Comparison of ENCODE assay signal across 11 cellular contexts in genomic region chr16:8861563-8862308, GRCh38. TPM values are rescaled to one million over a fixed set of nuclear protein-coding genes. Genes with fewer than 3 reads are reported as not detected.
DNase-seq lines count a peak whose midpoint lies in the region; ATAC-seq, FAIRE-seq and TF ChIP-seq lines count a peak whose summit lies in the region.
"Had no signal": no experiment of that assay in that cellular context is flagged by ENCODE, and none has a peak within 500 bp of the region (broad histone marks: within the 10 kb centered on the region; RNA-seq: fewer than 3 reads in every experiment).

No MANE protein-coding gene starts in this region.

- CTCF ChIA-PET in CD8-positive, alpha-beta memory T cell (lab: Charles Lee), result no interaction called here

- peak overlapping the region in 6 of 8 donors; percentile 34 to 85 (median 56) for H3K27ac Mint-ChIP-seq in CD8-positive, alpha-beta memory T cell
- H3K27ac Mint-ChIP-seq in T-helper 17 cell, result peak overlapping the region; percentile 24
- peak overlapping the region; percentile 29 for H3K27ac Mint-ChIP-seq in progenitor cell of endocrine pancreas

- intact Hi-C loops in Right ventricle myocardium superior (cut with DNase I), result no loop called here

- peaks cover 96% of the 10 kb centered on the region for H4K20me1 ChIP-seq in smooth muscle cell (ENCODE audit: low read depth)

- peak in 1 of 5 donors; percentile 42 for DNase-seq in CD8-positive, alpha-beta memory T cell
- DNase-seq in T-helper 17 cell (no peak), Right ventricle myocardium superior (peak; percentile 78), progenitor cell of endocrine pancreas (ENCODE audit: low spot score, unreplicated experiment) (no peak), NCI-H1048 (lab: John Stamatoyannopoulos, UW) (no peak), small intestine (no peak), smooth muscle cell (lab: John Stamatoyannopoulos, UW; ENCODE audit: unreplicated experiment) (no peak)
- DNase-seq: activated gamma-delta T cell had no signal

- POLR2A ChIA-PET in CD8-positive, alpha-beta memory T cell (lab: Charles Lee), result no interaction called here

- ATAC-seq in T-helper 17 cell (no peak), Right ventricle myocardium superior (ENCODE audit: poor library complexity) (peak; percentile 55), HG02870 (IDR thresholded peaks at IDR 0.05; ENCODE audit: unreplicated experiment) (no peak)

- H3K4me1 ChIP-seq in CD8-positive, alpha-beta memory T cell (ENCODE audit: insufficient read depth, low read length), result peaks cover 9% of the 10 kb centered on the region
- H3K4me1 ChIP-seq in small intestine (ENCODE audit: control insufficient read depth in 2 of 2, insufficient read depth in 1 of 2, low read depth in 1 of 2, low read length in 1 of 2) (peaks cover 3 to 9% of the 10 kb centered on the region in 2 donors), smooth muscle cell (ENCODE audit: low read depth) (peaks cover 16% of the 10 kb centered on the region)

- H3K9me3 ChIP-seq in CD8-positive, alpha-beta memory T cell (ENCODE audit: low read length), result no peaks in the 10 kb centered on the region
- H3K9me3 ChIP-seq in T-helper 17 cell (ENCODE audit: control insufficient read depth, low read length, poor library complexity, severe bottlenecking), result no peaks in the 10 kb centered on the region
- no peaks in the 10 kb centered on the region for H3K9me3 ChIP-seq in small intestine (ENCODE audit: control insufficient read depth, low read depth)
- no peaks in the 10 kb centered on the region for H3K9me3 ChIP-seq in smooth muscle cell (replicated peaks; ENCODE audit: low read depth)

- peaks cover 10% of the 10 kb centered on the region for H3F3A ChIP-seq in smooth muscle cell (ENCODE audit: low read depth)

- peaks cover 64% of the 10 kb centered on the region for H3K79me2 ChIP-seq in smooth muscle cell (ENCODE audit: low read depth)

- no peak overlapping the region for H3K27ac ChIP-seq in CD8-positive, alpha-beta memory T cell (ENCODE audit: low read depth, low read length)
- H3K27ac ChIP-seq in small intestine (ENCODE audit: low read depth in 1 of 2, low read length in 1 of 2) (no peak overlapping the region), smooth muscle cell (ENCODE audit: low read depth) (no peak overlapping the region)
- H3K27ac ChIP-seq: VCaP had no signal

- H3K9ac ChIP-seq in smooth muscle cell (ENCODE audit: low read depth), result no peak overlapping the region

- H3K9me3 Mint-ChIP-seq in CD8-positive, alpha-beta memory T cell, result no peaks in the 10 kb centered on the region
- H3K9me3 Mint-ChIP-seq in progenitor cell of endocrine pancreas (ENCODE audit: low read depth), result no peaks in the 10 kb centered on the region

- 72 to 77% (median 73%) methylated on average over 14 of the region's 14 CpGs for WGBS in small intestine, 3 donors
- 91% methylated on average over 13 of the region's 14 CpGs for WGBS in smooth muscle cell (ENCODE audit: low lambda C conversion rate)

- H3K36me3 ChIP-seq in CD8-positive, alpha-beta memory T cell (ENCODE audit: insufficient read depth, low read length), result peaks cover 5% of the 10 kb centered on the region
- H3K36me3 ChIP-seq in small intestine (ENCODE audit: control insufficient read depth in 2 of 2, insufficient read depth in 2 of 2, low read length in 2 of 2) (peaks cover 4% of the 10 kb centered on the region in 2 donors), smooth muscle cell (ENCODE audit: low read depth) (no peaks in the 10 kb centered on the region)

- no peak overlapping the region for H3K4me3 ChIP-seq in CD8-positive, alpha-beta memory T cell (ENCODE audit: low read length)
- no peak overlapping the region for H3K4me3 ChIP-seq in small intestine (ENCODE audit: low read depth in 1 of 2, low read length in 2 of 2)
- H3K4me3 ChIP-seq in smooth muscle cell, result no peak overlapping the region

- TF ChIP-seq CTCF in progenitor cell of endocrine pancreas (IDR thresholded peaks at IDR 0.05; ENCODE audit: unreplicated experiment) (no peak), smooth muscle cell (IDR thresholded peaks at IDR 0.05; ENCODE audit: borderline replicate concordance, insufficient read depth, poor library complexity, severe bottlenecking) (no peak)

- FAIRE-seq in small intestine (lab: Jason Lieb, UNC), result no peak

- H3K4me1 Mint-ChIP-seq in CD8-positive, alpha-beta memory T cell, result peaks cover 34 to 54% (median 35%) of the 10 kb centered on the region in 3 donors
- H3K4me1 Mint-ChIP-seq in T-helper 17 cell (peaks cover 18% of the 10 kb centered on the region), progenitor cell of endocrine pancreas (ENCODE audit: low read depth) (peaks cover 42% of the 10 kb centered on the region)

- no peak overlapping the region for H3K4me2 ChIP-seq in smooth muscle cell

- H3K27me3 Mint-ChIP-seq in CD8-positive, alpha-beta memory T cell, result no peaks in the 10 kb centered on the region
- no peaks in the 10 kb centered on the region for H3K27me3 Mint-ChIP-seq in T-helper 17 cell
- no peaks in the 10 kb centered on the region for H3K27me3 Mint-ChIP-seq in progenitor cell of endocrine pancreas

- H3K4me3 Mint-ChIP-seq in CD8-positive, alpha-beta memory T cell, result peak overlapping the region in 1 of 7 donors; percentile 3
- H3K4me3 Mint-ChIP-seq in T-helper 17 cell (no peak overlapping the region), progenitor cell of endocrine pancreas (ENCODE audit: low read depth) (no peak overlapping the region)

- H3K27me3 ChIP-seq in CD8-positive, alpha-beta memory T cell (ENCODE audit: insufficient read depth, low read length, poor library complexity, severe bottlenecking), result no peaks in the 10 kb centered on the region
- no peaks in the 10 kb centered on the region for H3K27me3 ChIP-seq in small intestine (ENCODE audit: control insufficient read depth in 2 of 2, insufficient read depth in 2 of 2, low read length in 2 of 2)
- H3K27me3 ChIP-seq in smooth muscle cell (ENCODE audit: low read depth), result no peaks in the 10 kb centered on the region

- H3K36me3 Mint-ChIP-seq in CD8-positive, alpha-beta memory T cell, result peaks cover 0 to 27% (median 4%) of the 10 kb centered on the region in 3 donors
- H3K36me3 Mint-ChIP-seq in T-helper 17 cell (ENCODE audit: low read depth), result no peaks in the 10 kb centered on the region
- H3K36me3 Mint-ChIP-seq in progenitor cell of endocrine pancreas (ENCODE audit: insufficient read depth), result peaks cover 5% of the 10 kb centered on the region

- H2AFZ ChIP-seq in smooth muscle cell (ENCODE audit: low read depth), result no peak overlapping the region

RNA-seq across cellular contexts. Expression of gene CARHSP1, which starts 7.1 kb away (rescaled TPM):
- total RNA-seq in CD8-positive, alpha-beta memory T cell, result 10 to 100 TPM; 52.6 to 57.8 TPM
- polyA plus RNA-seq in CD8-positive, alpha-beta memory T cell, result 58.5 TPM
- total RNA-seq in T-helper 17 cell (10 to 100 TPM; 25.4 to 30.4 TPM), Right ventricle myocardium superior (26.0 TPM), progenitor cell of endocrine pancreas (117 and 122 TPM in 2 replicates), smooth muscle cell (62.6 and 74.1 TPM in 2 replicates)
- polyA plus RNA-seq in small intestine (10 to 100 TPM; 51.6 to 92.8 (median 84.8) TPM), smooth muscle cell (94.0 and 118 TPM in 2 replicates)

RNA-seq across cellular contexts. Expression of gene LITAFD, which starts 20.4 kb away (rescaled TPM):
- not detected for total RNA-seq in CD8-positive, alpha-beta memory T cell
- polyA plus RNA-seq in CD8-positive, alpha-beta memory T cell, result not detected
- under 1 TPM in 1 of 2 donors, not detected in 1; 0.75 TPM for total RNA-seq in T-helper 17 cell
- total RNA-seq in Right ventricle myocardium superior, result not detected
- not detected in 2 replicates for total RNA-seq in progenitor cell of endocrine pancreas
- not detected for polyA plus RNA-seq in small intestine
- total RNA-seq in smooth muscle cell, result not detected in 2 replicates
- 0.37 TPM in 1 of 2 replicates, not detected in the other for polyA plus RNA-seq in smooth muscle cell
- total RNA-seq: pulmonary artery endothelial cell had no signal
